In genomic region chr1:12339861-12340557, GRCh38 we compare ENCODE assay signal across 10 cellular contexts.
DNase-seq lines count a peak whose midpoint lies in the region; TF ChIP-seq lines count a peak whose summit lies in the region.
"Had no signal": no experiment of that assay in that cellular context is flagged by ENCODE, and none has a peak within 500 bp of the region (broad histone marks: within the 10 kb centered on the region; RNA-seq: fewer than 3 reads in every experiment).

No MANE protein-coding gene starts in this region.

- no peak for TF ChIP-seq POLR2A in breast epithelium (IDR thresholded peaks at IDR 0.05)

- peaks cover 38% of the 10 kb centered on the region for H3K4me1 ChIP-seq in BLaER1
- peaks cover 0 to 90% of the 10 kb centered on the region in 2 donors for H3K4me1 ChIP-seq in right atrium auricular region
- H3K4me1 ChIP-seq in breast epithelium, result no peaks in the 10 kb centered on the region

- H3K4me2 ChIP-seq in BLaER1, result peak overlapping the region; percentile 23

- H3K9me3 ChIP-seq in BLaER1 (no peaks in the 10 kb centered on the region), right atrium auricular region (no peaks in the 10 kb centered on the region), breast epithelium (no peaks in the 10 kb centered on the region)
- H3K9me3 ChIP-seq: stomach had no signal

- intact Hi-C loops in breast epithelium (cut with DNase I; ENCODE audit: low total_unique reads), result no loop called here

- H3K36me3 ChIP-seq in BLaER1, result peaks cover 27% of the 10 kb centered on the region
- H3K36me3 ChIP-seq in right atrium auricular region, result peaks cover 19% of the 10 kb centered on the region
- no peaks in the 10 kb centered on the region for H3K36me3 ChIP-seq in breast epithelium

- H3K9ac ChIP-seq in BLaER1, result no peak overlapping the region

- no peaks in the 10 kb centered on the region for H4K20me1 ChIP-seq in BLaER1

- TF ChIP-seq CTCF in right atrium auricular region (IDR thresholded peaks at IDR 0.05) (no peak), breast epithelium (IDR thresholded peaks at IDR 0.05) (no peak)

- H3K27me3 ChIP-seq in BLaER1, result no peaks in the 10 kb centered on the region
- H3K27me3 ChIP-seq in right atrium auricular region, result no peaks in the 10 kb centered on the region
- H3K27me3 ChIP-seq in breast epithelium, result no peaks in the 10 kb centered on the region
- H3K27me3 ChIP-seq: stomach had no signal

- no peak overlapping the region for H3K4me3 ChIP-seq in BLaER1
- H3K4me3 ChIP-seq in right atrium auricular region, result no peak overlapping the region
- no peak overlapping the region for H3K4me3 ChIP-seq in breast epithelium
- H3K4me3 ChIP-seq: stomach had no signal

- peak; percentile 39 for DNase-seq in NCI-H1436 treated with DMSO at 0.1 percent for 48 hours (lab: John Stamatoyannopoulos, UW)
- DNase-seq in OCI-M1 (lab: John Stamatoyannopoulos, UW), result peak; percentile 22
- DNase-seq in right atrium auricular region (ENCODE audit: low spot score), result no peak
- DNase-seq in nucleus accumbens (lab: John Stamatoyannopoulos, UW), result no peak
- DNase-seq in breast epithelium (ENCODE audit: low spot score in 2 of 2), result no peak
- DNase-seq in stimulated activated CD4-positive, alpha-beta T cell treated with anti-CD3 and anti-CD28 coated beads, Interleukin-4, amount 100 ng/mL, for 1 hour, result no peak
- no peak for DNase-seq in HT-29 (ENCODE audit: low spot score)
- DNase-seq: immature natural killer cell, stomach had no signal

- H3K27ac ChIP-seq in BLaER1 (no peak overlapping the region), right atrium auricular region (peak overlapping the region; percentile 57 to 82), breast epithelium (no peak overlapping the region)

Comparison
In these comparisons a context has a peak if more than half of its experiments do, and no peak if none do; other contexts are left out.
1. H3K27ac ChIP-seq: peak in right atrium auricular region (2 of 2); none in BLaER1 (single experiment) and breast epithelium (0 of 2).
2. DNase-seq: peak in NCI-H1436 treated with DMSO at 0.1 percent for 48 hours (single experiment) and OCI-M1 (single experiment); none in right atrium auricular region (single experiment), nucleus accumbens (0 of 56), breast epithelium (0 of 2), stimulated activated CD4-positive, alpha-beta T cell treated with anti-CD3 and anti-CD28 coated beads, Interleukin-4, amount 100 ng/mL, for 1 hour (single experiment) and HT-29 (single experiment).